In genomic region chr14:52063107-52063506, GRCh38 we compare ENCODE assay signal across 1 cellular context.
TF ChIP-seq lines count a peak whose summit lies in the region.

No MANE protein-coding gene starts in this region.

TF ChIP-seq in SK-N-SH treated with all-trans-retinoic acid at 6 μM for 48 hours, 23 proteins besides CTCF, POLR2A, EP300 and RAD21 (continued from another document):
- TF ChIP-seq, protein P1, sequence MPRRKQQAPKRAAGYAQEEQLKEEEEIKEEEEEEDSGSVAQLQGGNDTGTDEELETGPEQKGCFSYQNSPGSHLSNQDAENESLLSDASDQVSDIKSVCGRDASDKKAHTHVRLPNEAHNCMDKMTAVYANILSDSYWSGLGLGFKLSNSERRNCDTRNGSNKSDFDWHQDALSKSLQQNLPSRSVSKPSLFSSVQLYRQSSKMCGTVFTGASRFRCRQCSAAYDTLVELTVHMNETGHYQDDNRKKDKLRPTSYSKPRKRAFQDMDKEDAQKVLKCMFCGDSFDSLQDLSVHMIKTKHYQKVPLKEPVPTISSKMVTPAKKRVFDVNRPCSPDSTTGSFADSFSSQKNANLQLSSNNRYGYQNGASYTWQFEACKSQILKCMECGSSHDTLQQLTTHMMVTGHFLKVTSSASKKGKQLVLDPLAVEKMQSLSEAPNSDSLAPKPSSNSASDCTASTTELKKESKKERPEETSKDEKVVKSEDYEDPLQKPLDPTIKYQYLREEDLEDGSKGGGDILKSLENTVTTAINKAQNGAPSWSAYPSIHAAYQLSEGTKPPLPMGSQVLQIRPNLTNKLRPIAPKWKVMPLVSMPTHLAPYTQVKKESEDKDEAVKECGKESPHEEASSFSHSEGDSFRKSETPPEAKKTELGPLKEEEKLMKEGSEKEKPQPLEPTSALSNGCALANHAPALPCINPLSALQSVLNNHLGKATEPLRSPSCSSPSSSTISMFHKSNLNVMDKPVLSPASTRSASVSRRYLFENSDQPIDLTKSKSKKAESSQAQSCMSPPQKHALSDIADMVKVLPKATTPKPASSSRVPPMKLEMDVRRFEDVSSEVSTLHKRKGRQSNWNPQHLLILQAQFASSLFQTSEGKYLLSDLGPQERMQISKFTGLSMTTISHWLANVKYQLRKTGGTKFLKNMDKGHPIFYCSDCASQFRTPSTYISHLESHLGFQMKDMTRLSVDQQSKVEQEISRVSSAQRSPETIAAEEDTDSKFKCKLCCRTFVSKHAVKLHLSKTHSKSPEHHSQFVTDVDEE (CRISPR knock-in tag; IDR thresholded peaks at IDR 0.05) = no peak
- TF ChIP-seq, protein P2, sequence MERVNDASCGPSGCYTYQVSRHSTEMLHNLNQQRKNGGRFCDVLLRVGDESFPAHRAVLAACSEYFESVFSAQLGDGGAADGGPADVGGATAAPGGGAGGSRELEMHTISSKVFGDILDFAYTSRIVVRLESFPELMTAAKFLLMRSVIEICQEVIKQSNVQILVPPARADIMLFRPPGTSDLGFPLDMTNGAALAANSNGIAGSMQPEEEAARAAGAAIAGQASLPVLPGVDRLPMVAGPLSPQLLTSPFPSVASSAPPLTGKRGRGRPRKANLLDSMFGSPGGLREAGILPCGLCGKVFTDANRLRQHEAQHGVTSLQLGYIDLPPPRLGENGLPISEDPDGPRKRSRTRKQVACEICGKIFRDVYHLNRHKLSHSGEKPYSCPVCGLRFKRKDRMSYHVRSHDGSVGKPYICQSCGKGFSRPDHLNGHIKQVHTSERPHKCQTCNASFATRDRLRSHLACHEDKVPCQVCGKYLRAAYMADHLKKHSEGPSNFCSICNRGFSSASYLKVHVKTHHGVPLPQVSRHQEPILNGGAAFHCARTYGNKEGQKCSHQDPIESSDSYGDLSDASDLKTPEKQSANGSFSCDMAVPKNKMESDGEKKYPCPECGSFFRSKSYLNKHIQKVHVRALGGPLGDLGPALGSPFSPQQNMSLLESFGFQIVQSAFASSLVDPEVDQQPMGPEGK (CRISPR knock-in tag; IDR thresholded peaks at IDR 0.05; ENCODE audit: borderline replicate concordance) = no peak
- TF ChIP-seq CREB5 (CRISPR knock-in tag; IDR thresholded peaks at IDR 0.05; ENCODE audit: low read depth) = no peak
- TF ChIP-seq, protein P3, sequence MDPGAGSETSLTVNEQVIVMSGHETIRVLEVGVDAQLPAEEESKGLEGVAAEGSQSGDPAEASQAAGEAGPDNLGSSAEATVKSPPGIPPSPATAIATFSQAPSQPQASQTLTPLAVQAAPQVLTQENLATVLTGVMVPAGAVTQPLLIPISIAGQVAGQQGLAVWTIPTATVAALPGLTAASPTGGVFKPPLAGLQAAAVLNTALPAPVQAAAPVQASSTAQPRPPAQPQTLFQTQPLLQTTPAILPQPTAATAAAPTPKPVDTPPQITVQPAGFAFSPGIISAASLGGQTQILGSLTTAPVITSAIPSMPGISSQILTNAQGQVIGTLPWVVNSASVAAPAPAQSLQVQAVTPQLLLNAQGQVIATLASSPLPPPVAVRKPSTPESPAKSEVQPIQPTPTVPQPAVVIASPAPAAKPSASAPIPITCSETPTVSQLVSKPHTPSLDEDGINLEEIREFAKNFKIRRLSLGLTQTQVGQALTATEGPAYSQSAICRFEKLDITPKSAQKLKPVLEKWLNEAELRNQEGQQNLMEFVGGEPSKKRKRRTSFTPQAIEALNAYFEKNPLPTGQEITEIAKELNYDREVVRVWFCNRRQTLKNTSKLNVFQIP (CRISPR knock-in tag; IDR thresholded peaks at IDR 0.05; ENCODE audit: borderline replicate concordance, low read depth) = no peak
- TF ChIP-seq TOX (CRISPR knock-in tag; IDR thresholded peaks at IDR 0.05; ENCODE audit: borderline replicate concordance) = no peak
- no peak for TF ChIP-seq ARNTL (CRISPR knock-in tag; IDR thresholded peaks at IDR 0.05; ENCODE audit: borderline replicate concordance, low read depth)
